17 cellular contexts compared by ENCODE assay signal in genomic region chr16:23334421-23334853, GRCh38. TPM values are rescaled to one million over a fixed set of nuclear protein-coding genes. Genes with fewer than 3 reads are reported as not detected.
DNase-seq lines count a peak whose midpoint lies in the region; ATAC-seq and TF ChIP-seq lines count a peak whose summit lies in the region.
"Had no signal": no experiment of that assay in that cellular context is flagged by ENCODE, and none has a peak within 500 bp of the region (broad histone marks: within the 10 kb centered on the region; RNA-seq: fewer than 3 reads in every experiment).

No MANE protein-coding gene starts in this region.

- H3K79me2 ChIP-seq in SU-DHL-6 (ENCODE audit: insufficient read depth, low read length), result no peaks in the 10 kb centered on the region

- no peaks in the 10 kb centered on the region for H3K9me2 ChIP-seq in SU-DHL-6 (replicated peaks; ENCODE audit: insufficient read depth, low read length)

- peak overlapping the region; percentile 51 for H3K9ac ChIP-seq in SU-DHL-6 (ENCODE audit: low read length)

- TF ChIP-seq CTCF in SU-DHL-6 (IDR thresholded peaks at IDR 0.05; ENCODE audit: insufficient read depth, low read length, poor library complexity, severe bottlenecking) (no peak), tibial artery (IDR thresholded peaks at IDR 0.05) (no peak), sigmoid colon (IDR thresholded peaks at IDR 0.05) (no peak)

- TF ChIP-seq EP300 in sigmoid colon (IDR thresholded peaks at IDR 0.05), result no peak

- H3K4me2 ChIP-seq in SU-DHL-6 (ENCODE audit: low read depth, low read length, poor library complexity, severe bottlenecking), result peak overlapping the region; percentile 73

- H3K4me3 ChIP-seq in SU-DHL-6 (ENCODE audit: insufficient read depth, low read length, poor library complexity, severe bottlenecking) (no peak overlapping the region), tibial artery (no peak overlapping the region), sigmoid colon (no peak overlapping the region)
- H3K4me3 ChIP-seq: right lobe of liver, thyroid gland had no signal

- no peaks in the 10 kb centered on the region for H4K20me1 ChIP-seq in SU-DHL-6 (ENCODE audit: low read depth, low read length)

- peaks cover 43% of the 10 kb centered on the region for H3F3A ChIP-seq in SU-DHL-6 (ENCODE audit: insufficient read depth)

- no peaks in the 10 kb centered on the region for H3K4me1 ChIP-seq in tibial artery
- H3K4me1 ChIP-seq in sigmoid colon, result no peaks in the 10 kb centered on the region
- H3K4me1 ChIP-seq: right lobe of liver had no signal

- no peak for TF ChIP-seq POLR2A in sigmoid colon (IDR thresholded peaks at IDR 0.05)

- H2AFZ ChIP-seq in SU-DHL-6 (ENCODE audit: low read depth, low read length, severe bottlenecking), result no peak overlapping the region

- H3K27ac ChIP-seq in SU-DHL-6 (ENCODE audit: low read depth, low read length) (peak overlapping the region; percentile 98), tibial artery (no peak overlapping the region), sigmoid colon (no peak overlapping the region)
- H3K27ac ChIP-seq: right lobe of liver, thyroid gland had no signal

- H3K36me3 ChIP-seq in SU-DHL-6 (ENCODE audit: low read length) (no peaks in the 10 kb centered on the region), tibial artery (no peaks in the 10 kb centered on the region), sigmoid colon (no peaks in the 10 kb centered on the region)
- H3K36me3 ChIP-seq: right lobe of liver, thyroid gland had no signal

- DNase-seq in DMS79 (lab: John Stamatoyannopoulos, UW) (peak; percentile 14), tibial artery (no peak), NCI-H187 treated with DMSO at 0.1 percent for 48 hours (lab: John Stamatoyannopoulos, UW) (no peak), sigmoid colon (no peak), Kasumi-1 (lab: John Stamatoyannopoulos, UW) (no peak)
- DNase-seq: activated effector memory CD4-positive, alpha-beta T cell treated with anti-CD3 and anti-CD28 coated beads, Interleukin-2, amount 50 U/mL, for 16 hours; dermis blood vessel endothelial cell; GOT3; mesenchymal stem cell; NCI-H1092 treated with DMSO at 0.1 percent for 48 hours; right lobe of liver; thyroid gland had no signal

- H3K9me3 ChIP-seq in SU-DHL-6 (ENCODE audit: insufficient read depth, low read length) (no peaks in the 10 kb centered on the region), tibial artery (no peaks in the 10 kb centered on the region), sigmoid colon (no peaks in the 10 kb centered on the region)
- H3K9me3 ChIP-seq: right lobe of liver, thyroid gland had no signal

- ATAC-seq in GM18907 (IDR thresholded peaks at IDR 0.05; ENCODE audit: unreplicated experiment) (peak; percentile 35), HG02885 (IDR thresholded peaks at IDR 0.05; ENCODE audit: poor library complexity, unreplicated experiment) (peak; percentile 53)
- ATAC-seq: right lobe of liver had no signal

- WGBS in sigmoid colon, 2 donors, result 64 to 67% methylated on average over 3 of the region's 3 CpGs

- H3K27me3 ChIP-seq in SU-DHL-6 (ENCODE audit: low read length) (no peaks in the 10 kb centered on the region), tibial artery (peaks cover 0 to 3% of the 10 kb centered on the region in 2 donors), sigmoid colon (no peaks in the 10 kb centered on the region)
- H3K27me3 ChIP-seq: right lobe of liver, thyroid gland had no signal

- intact Hi-C loops in tibial artery (cut with DNase I; ENCODE audit: low total_unique reads) (no loop called here), sigmoid colon (cut with DNase I) (no loop called here)

RNA-seq across cellular contexts. Expression of gene SCNN1B, which starts 32.3 kb away (rescaled TPM):
- 1 to 10 TPM; 1.7 to 9.2 (median 5.9) TPM for total RNA-seq in sigmoid colon
- polyA plus RNA-seq in sigmoid colon, result 100 to 1,000 TPM in 1 of 3 donors, 10 to 100 TPM in 2; 46.8 to 212 (median 51.3) TPM
- total RNA-seq: activated CD8-positive, alpha-beta memory T cell treated with anti-CD3 and anti-CD28 coated beads for 36 hours; neural crest cell had no signal
